In the genomic region with DNA sequence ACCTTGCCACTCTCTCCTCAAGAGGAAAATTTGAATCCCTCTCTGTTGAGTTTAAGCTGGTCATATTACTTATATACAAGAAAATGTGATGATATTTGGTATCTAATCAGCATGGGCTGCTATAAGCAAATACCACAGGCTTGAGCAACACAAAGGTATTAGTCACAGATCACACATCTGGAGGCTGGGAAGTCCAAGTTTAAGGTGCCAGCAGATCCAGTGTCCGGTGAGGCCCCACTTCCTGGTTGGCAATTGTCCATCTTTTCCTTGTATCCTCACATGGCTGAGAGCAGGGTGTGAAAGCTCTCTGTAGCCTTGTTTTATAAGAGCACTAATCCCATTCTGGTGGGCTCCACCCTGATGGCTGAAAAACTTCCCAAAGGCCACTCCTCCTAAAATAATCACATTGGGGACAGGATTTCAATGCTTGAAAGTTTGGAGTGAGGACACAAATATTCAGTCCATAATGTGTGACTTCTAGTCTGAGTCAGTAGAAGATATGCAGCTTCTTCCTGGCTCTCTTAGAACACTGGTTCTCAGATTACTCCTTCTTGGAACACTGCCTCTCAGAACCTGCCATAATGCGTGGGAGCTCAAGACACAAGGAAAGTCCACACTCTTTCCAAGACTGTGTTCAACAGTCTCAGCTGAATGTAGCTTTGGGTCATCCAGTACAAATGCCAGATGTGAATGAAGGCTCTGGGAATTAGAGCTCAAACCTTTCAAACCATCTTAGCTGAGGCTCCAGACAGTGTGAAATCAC, we compare ENCODE assay signal across 15 cellular contexts.
DNase-seq lines count a peak whose midpoint lies in the region; ATAC-seq and TF ChIP-seq lines count a peak whose summit lies in the region.
"Had no signal": no experiment of that assay in that cellular context is flagged by ENCODE, and none has a peak within 500 bp of the region (broad histone marks: within the 10 kb centered on the region; RNA-seq: fewer than 3 reads in every experiment).

No MANE protein-coding gene starts in this region.

- intact Hi-C loops in ovary (cut with DNase I): no loop called here

- H2BK15ac ChIP-seq in mesenchymal stem cell (ENCODE audit: low read depth, poor library complexity, severe bottlenecking): no peak overlapping the region

- peaks cover 19% of the 10 kb centered on the region for H3K9me3 Mint-ChIP-seq in activated naive CD8-positive, alpha-beta T cell treated with anti-CD3 and anti-CD28 coated beads, Interleukin-2, amount 50 U/mL, for 24 hours
- peaks cover 15% of the 10 kb centered on the region for H3K9me3 Mint-ChIP-seq in stimulated activated effector memory CD8-positive, alpha-beta T cell treated with anti-CD3 and anti-CD28 coated beads, Interleukin-12 subunit alpha, Interleukin-12 subunit beta, amount 100 ng/mL, for 72 hours

- H2AK5ac ChIP-seq in mesenchymal stem cell (ENCODE audit: low read length, severe bottlenecking): no peak overlapping the region

- no peak overlapping the region for H3K27ac ChIP-seq in mesenchymal stem cell (ENCODE audit: low read length, poor library complexity, severe bottlenecking)
- no peak overlapping the region for H3K27ac ChIP-seq in ovary
- H3K27ac ChIP-seq: BLaER1 treated with 17β-estradiol and CSF1 and Interleukin-3, amounts not matched to agents 10 nM and 100 nM; SJCRH30; WERI-Rb-1 had no signal

- H2BK5ac ChIP-seq in mesenchymal stem cell (ENCODE audit: low read depth, low read length, poor library complexity, severe bottlenecking): no peak overlapping the region

- DNase-seq in H4 (ENCODE audit: low spot score) (peak; percentile 81), NCI-H69 (lab: John Stamatoyannopoulos, UW) (peak; percentile 36), choroid plexus epithelial cell (ENCODE audit: low read depth) (peak; percentile 69), mesenchymal stem cell (peak; percentile 25), ovary (no peak)
- DNase-seq in activated naive CD8-positive, alpha-beta T cell treated with anti-CD3 and anti-CD28 coated beads, Interleukin-2, amount 50 U/mL, for 24 hours: no peak
- DNase-seq in stimulated activated effector memory CD8-positive, alpha-beta T cell treated with anti-CD3 and anti-CD28 coated beads, Interleukin-12 subunit alpha, Interleukin-12 subunit beta, amount 100 ng/mL, for 72 hours (ENCODE audit: low spot score in 2 of 2): no peak
- DNase-seq: activated CD8-positive, alpha-beta memory T cell treated with anti-CD3 and anti-CD28 coated beads, Interleukin-2, amount 10 ng/mL, durations not matched to agents 7 days and 5 days; activated naive CD4-positive, alpha-beta T cell treated with anti-CD3 and anti-CD28 coated beads, Interleukin-2, amount 50 U/mL, for 16 hours; NCI-H1436; NCI-H526; WERI-Rb-1 had no signal

- H3K4ac ChIP-seq in mesenchymal stem cell (ENCODE audit: low read depth in 1 of 2, low read length in 2 of 2): no peak overlapping the region

- no peaks in the 10 kb centered on the region for H3K36me3 Mint-ChIP-seq in activated naive CD8-positive, alpha-beta T cell treated with anti-CD3 and anti-CD28 coated beads, Interleukin-2, amount 50 U/mL, for 24 hours (ENCODE audit: low read depth)
- no peaks in the 10 kb centered on the region for H3K36me3 Mint-ChIP-seq in stimulated activated effector memory CD8-positive, alpha-beta T cell treated with anti-CD3 and anti-CD28 coated beads, Interleukin-12 subunit alpha, Interleukin-12 subunit beta, amount 100 ng/mL, for 72 hours
- H3K36me3 Mint-ChIP-seq: activated CD8-positive, alpha-beta memory T cell treated with anti-CD3 and anti-CD28 coated beads, Interleukin-2, amount 10 ng/mL, durations not matched to agents 7 days and 5 days had no signal

- H3K79me1 ChIP-seq in mesenchymal stem cell (replicated peaks; ENCODE audit: low read length, poor library complexity, severe bottlenecking): no peaks in the 10 kb centered on the region

- H4K8ac ChIP-seq in mesenchymal stem cell (ENCODE audit: low read length): no peak overlapping the region

- no peak overlapping the region for H3K23ac ChIP-seq in mesenchymal stem cell (ENCODE audit: low read length in 2 of 2)

- ATAC-seq in GM21526 (IDR thresholded peaks at IDR 0.05; ENCODE audit: low FRiP score, unreplicated experiment): no peak
- ATAC-seq in activated naive CD8-positive, alpha-beta T cell treated with anti-CD3 and anti-CD28 coated beads, Interleukin-2, amount 50 U/mL, for 24 hours: no peak
- no peak for ATAC-seq in stimulated activated effector memory CD8-positive, alpha-beta T cell treated with anti-CD3 and anti-CD28 coated beads, Interleukin-12 subunit alpha, Interleukin-12 subunit beta, amount 100 ng/mL, for 72 hours
- ATAC-seq: activated CD8-positive, alpha-beta memory T cell treated with anti-CD3 and anti-CD28 coated beads, Interleukin-2, amount 10 ng/mL, durations not matched to agents 7 days and 5 days had no signal

- H2BK120ac ChIP-seq in mesenchymal stem cell (ENCODE audit: low read depth, low read length): no peak overlapping the region

- no peak overlapping the region for H4K91ac ChIP-seq in mesenchymal stem cell (ENCODE audit: low read length)

- peak overlapping the region; percentile 12 for H3K9ac ChIP-seq in mesenchymal stem cell (ENCODE audit: low read length)
- H3K9ac ChIP-seq: BLaER1 treated with 17β-estradiol and CSF1 and Interleukin-3, amounts not matched to agents 10 nM and 100 nM had no signal

- no peak overlapping the region for H3K4me3 Mint-ChIP-seq in activated naive CD8-positive, alpha-beta T cell treated with anti-CD3 and anti-CD28 coated beads, Interleukin-2, amount 50 U/mL, for 24 hours
- H3K4me3 Mint-ChIP-seq in stimulated activated effector memory CD8-positive, alpha-beta T cell treated with anti-CD3 and anti-CD28 coated beads, Interleukin-12 subunit alpha, Interleukin-12 subunit beta, amount 100 ng/mL, for 72 hours: no peak overlapping the region
- H3K4me3 Mint-ChIP-seq: activated CD8-positive, alpha-beta memory T cell treated with anti-CD3 and anti-CD28 coated beads, Interleukin-2, amount 10 ng/mL, durations not matched to agents 7 days and 5 days had no signal

- H3K27me3 ChIP-seq in mesenchymal stem cell (ENCODE audit: control insufficient read depth in 1 of 2, insufficient read depth in 1 of 2, low read length in 2 of 2) (no peaks in the 10 kb centered on the region), ovary (no peaks in the 10 kb centered on the region)
- H3K27me3 ChIP-seq: BLaER1 treated with 17β-estradiol and CSF1 and Interleukin-3, amounts not matched to agents 10 nM and 100 nM; SJCRH30 had no signal

- no peak overlapping the region for H3K14ac ChIP-seq in mesenchymal stem cell (ENCODE audit: low read length in 2 of 2)

- H3K36me3 ChIP-seq in mesenchymal stem cell (ENCODE audit: control insufficient read depth in 1 of 2, insufficient read depth in 2 of 2, low read depth in 1 of 2, low read length in 2 of 2) (no peaks in the 10 kb centered on the region), ovary (no peaks in the 10 kb centered on the region)
- H3K36me3 ChIP-seq: BLaER1 treated with 17β-estradiol and CSF1 and Interleukin-3, amounts not matched to agents 10 nM and 100 nM; SJCRH30; WERI-Rb-1 had no signal

- TF ChIP-seq POLR2A in ovary (IDR thresholded peaks at IDR 0.05): no peak

- no peak overlapping the region for H2BK12ac ChIP-seq in mesenchymal stem cell (ENCODE audit: low read length in 2 of 2)

- no peak overlapping the region for H3K4me2 ChIP-seq in mesenchymal stem cell (ENCODE audit: low read length, poor library complexity, severe bottlenecking)
- H3K4me2 ChIP-seq: BLaER1 treated with 17β-estradiol and CSF1 and Interleukin-3, amounts not matched to agents 10 nM and 100 nM had no signal

- no peak for TF ChIP-seq EP300 in ovary (IDR thresholded peaks at IDR 0.05)

- no peaks in the 10 kb centered on the region for H3K27me3 Mint-ChIP-seq in activated naive CD8-positive, alpha-beta T cell treated with anti-CD3 and anti-CD28 coated beads, Interleukin-2, amount 50 U/mL, for 24 hours
- H3K27me3 Mint-ChIP-seq: activated CD8-positive, alpha-beta memory T cell treated with anti-CD3 and anti-CD28 coated beads, Interleukin-2, amount 10 ng/mL, durations not matched to agents 7 days and 5 days had no signal

- H3K4me3 ChIP-seq in choroid plexus epithelial cell (ENCODE audit: low read depth, low read length) (no peak overlapping the region), mesenchymal stem cell (ENCODE audit: insufficient read depth in 1 of 2, low read depth in 1 of 2, low read length in 2 of 2) (no peak overlapping the region), ovary (no peak overlapping the region)
- H3K4me3 ChIP-seq: BLaER1 treated with 17β-estradiol and CSF1 and Interleukin-3, amounts not matched to agents 10 nM and 100 nM; SJCRH30 had no signal

- no peak overlapping the region for H2AFZ ChIP-seq in mesenchymal stem cell (ENCODE audit: low read depth, low read length)

- no peak for TF ChIP-seq CTCF in choroid plexus epithelial cell (conservative IDR thresholded peaks at IDR 0.05; ENCODE audit: low read depth, low read length)
- no peak for TF ChIP-seq CTCF in ovary (IDR thresholded peaks at IDR 0.05)

- H3K4me1 ChIP-seq in mesenchymal stem cell (ENCODE audit: control insufficient read depth, insufficient read depth, low read depth, low read length) (no peaks in the 10 kb centered on the region), ovary (ENCODE audit: insufficient read depth) (no peaks in the 10 kb centered on the region)
- H3K4me1 ChIP-seq: BLaER1 treated with 17β-estradiol and CSF1 and Interleukin-3, amounts not matched to agents 10 nM and 100 nM; SJCRH30 had no signal

- no peaks in the 10 kb centered on the region for H3K9me3 ChIP-seq in mesenchymal stem cell (ENCODE audit: control insufficient read depth, low read length)
- no peaks in the 10 kb centered on the region for H3K9me3 ChIP-seq in ovary
- H3K9me3 ChIP-seq: BLaER1 treated with 17β-estradiol and CSF1 and Interleukin-3, amounts not matched to agents 10 nM and 100 nM; SJCRH30 had no signal

- no peak overlapping the region for H3K27ac Mint-ChIP-seq in activated naive CD8-positive, alpha-beta T cell treated with anti-CD3 and anti-CD28 coated beads, Interleukin-2, amount 50 U/mL, for 24 hours
- no peak overlapping the region for H3K27ac Mint-ChIP-seq in stimulated activated effector memory CD8-positive, alpha-beta T cell treated with anti-CD3 and anti-CD28 coated beads, Interleukin-12 subunit alpha, Interleukin-12 subunit beta, amount 100 ng/mL, for 72 hours
- H3K27ac Mint-ChIP-seq: activated CD8-positive, alpha-beta memory T cell treated with anti-CD3 and anti-CD28 coated beads, Interleukin-2, amount 10 ng/mL, durations not matched to agents 7 days and 5 days had no signal

- WGBS in mesenchymal stem cell: 43% methylated on average over 2 of the region's 2 CpGs
- WGBS in ovary, 3 donors: 50 to 63% (median 51%) methylated on average over 2 of the region's 2 CpGs

- H3K18ac ChIP-seq in mesenchymal stem cell (ENCODE audit: low read depth in 1 of 2, low read length in 2 of 2): no peak overlapping the region

- no peaks in the 10 kb centered on the region for H3K4me1 Mint-ChIP-seq in activated naive CD8-positive, alpha-beta T cell treated with anti-CD3 and anti-CD28 coated beads, Interleukin-2, amount 50 U/mL, for 24 hours
- no peaks in the 10 kb centered on the region for H3K4me1 Mint-ChIP-seq in stimulated activated effector memory CD8-positive, alpha-beta T cell treated with anti-CD3 and anti-CD28 coated beads, Interleukin-12 subunit alpha, Interleukin-12 subunit beta, amount 100 ng/mL, for 72 hours
- H3K4me1 Mint-ChIP-seq: activated CD8-positive, alpha-beta memory T cell treated with anti-CD3 and anti-CD28 coated beads, Interleukin-2, amount 10 ng/mL, durations not matched to agents 7 days and 5 days had no signal

Comparison
In these comparisons a context has a peak if more than half of its experiments do, and no peak if none do; other contexts are left out.
1. DNase-seq: peak in H4 (single experiment), NCI-H69 (single experiment), choroid plexus epithelial cell (single experiment) and mesenchymal stem cell (single experiment); none in ovary (0 of 5), activated naive CD8-positive, alpha-beta T cell treated with anti-CD3 and anti-CD28 coated beads, Interleukin-2, amount 50 U/mL, for 24 hours (single experiment) and stimulated activated effector memory CD8-positive, alpha-beta T cell treated with anti-CD3 and anti-CD28 coated beads, Interleukin-12 subunit alpha, Interleukin-12 subunit beta, amount 100 ng/mL, for 72 hours (0 of 2).